8 cellular contexts compared by ENCODE assay signal in the genomic region with DNA sequence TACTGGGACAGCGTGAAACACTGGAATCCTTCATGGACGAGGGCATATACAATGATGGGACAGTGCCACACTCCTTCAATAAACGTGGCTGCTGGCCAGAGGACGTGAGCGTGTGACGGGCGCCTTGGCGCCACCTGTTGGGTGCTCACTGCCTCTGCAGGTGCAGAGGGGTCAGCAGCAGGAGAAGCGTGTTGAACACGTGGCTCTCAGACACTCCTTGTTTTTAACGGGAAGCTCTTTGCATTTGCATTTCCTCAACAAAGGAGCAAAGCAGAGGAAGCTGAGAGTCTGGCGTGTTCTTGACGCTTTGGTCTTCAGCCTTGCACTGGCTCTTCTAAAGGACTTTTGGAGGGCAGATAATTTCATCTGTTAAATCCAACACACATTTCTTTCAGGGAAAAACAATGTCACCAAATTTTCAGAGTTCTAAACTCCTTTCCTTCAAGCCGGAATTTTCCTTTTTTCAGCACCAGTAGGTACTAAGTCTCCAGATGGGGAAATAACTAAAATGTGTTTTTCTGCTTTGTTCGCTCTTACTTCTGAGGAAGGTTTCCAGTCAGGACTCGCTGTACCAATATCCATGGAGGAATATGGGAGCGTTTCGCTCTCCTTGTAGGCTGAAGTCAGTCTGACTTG. TPM values are rescaled to one million over a fixed set of nuclear protein-coding genes. Genes with fewer than 3 reads are reported as not detected.
A peak's percentile ranks its signal among the peaks of the same experiment; 100 is the strongest.
DNase-seq lines count a peak whose midpoint lies in the region; ATAC-seq, FAIRE-seq and TF ChIP-seq lines count a peak whose summit lies in the region.

No MANE protein-coding gene starts in this region.

- H3K36me3 ChIP-seq in Loucy (ENCODE audit: insufficient read depth, low read length) (peaks cover 23% of the 10 kb centered on the region; the same call in 1 of the 2 replicates), SJCRH30 (0 out of 2 replicates have a peak, but pooled peaks cover 2% of the 10 kb centered on the region), suprapubic skin (peaks cover 40% of the 10 kb centered on the region)

- peaks cover 16% of the 10 kb centered on the region for H3K79me2 ChIP-seq in Loucy (ENCODE audit: insufficient read depth, low read length)

- peak overlapping the region; percentile 29 for H3K4me2 ChIP-seq in Loucy (ENCODE audit: low read depth, low read length, poor library complexity, severe bottlenecking)

- H3K9me2 ChIP-seq in Loucy (replicated peaks; ENCODE audit: low read depth, low read length) = no peaks in the 10 kb centered on the region

- H3K4me1 ChIP-seq in Loucy (ENCODE audit: insufficient read depth, low read length, poor library complexity, severe bottlenecking) (peaks cover 12% of the 10 kb centered on the region), SJCRH30 (no peaks in the 10 kb centered on the region), suprapubic skin (peaks cover 45% of the 10 kb centered on the region)

- H3K9me3 ChIP-seq in Loucy (ENCODE audit: insufficient read depth, low read depth, low read length) = no peaks in the 10 kb centered on the region
- H3K9me3 ChIP-seq in SJCRH30 (replicated peaks) = no peaks in the 10 kb centered on the region
- H3K9me3 ChIP-seq in suprapubic skin = no peaks in the 10 kb centered on the region

- H3F3A ChIP-seq in Loucy (ENCODE audit: low read depth) = peaks cover 19% of the 10 kb centered on the region

- in situ Hi-C loops in G401 (cut with HindIII; ENCODE audit: low sequenced_read_pairs) = no loop called here

- 29% methylated on average over 18 of the region's 18 CpGs for WGBS in suprapubic skin

- H3K27ac ChIP-seq in SJCRH30 = no peak overlapping the region
- peak overlapping the region; percentile 59 for H3K27ac ChIP-seq in suprapubic skin

- ATAC-seq in omental fat pad (ENCODE audit: low FRiP score) = peak; percentile 50
- no peak for ATAC-seq in GM19452 (IDR thresholded peaks at IDR 0.05; ENCODE audit: unreplicated experiment)

- TF ChIP-seq EP300 in suprapubic skin (IDR thresholded peaks at IDR 0.05) = no peak

- no peak overlapping the region for H2AFZ ChIP-seq in Loucy (ENCODE audit: low read length)

- peaks cover 9% of the 10 kb centered on the region for H4K20me1 ChIP-seq in Loucy (ENCODE audit: insufficient read depth, low read length, poor library complexity, severe bottlenecking)

- no peak overlapping the region for H3K9ac ChIP-seq in Loucy (ENCODE audit: low read depth, low read length, poor library complexity, severe bottlenecking)

- H3K4me3 ChIP-seq in Loucy (ENCODE audit: low read length, poor library complexity, severe bottlenecking) = no peak overlapping the region
- no peak overlapping the region for H3K4me3 ChIP-seq in SJCRH30
- H3K4me3 ChIP-seq in suprapubic skin = no peak overlapping the region

- H3K27me3 ChIP-seq in Loucy (ENCODE audit: insufficient read depth, low read length, poor library complexity, severe bottlenecking) = no peaks in the 10 kb centered on the region
- H3K27me3 ChIP-seq in SJCRH30 = no peaks in the 10 kb centered on the region
- H3K27me3 ChIP-seq in suprapubic skin = no peaks in the 10 kb centered on the region

- no peak for FAIRE-seq in frontal cortex (lab: Jason Lieb, UNC)

- DNase-seq in G401 (ENCODE audit: low spot score) (peak; percentile 83), SJCRH30 (peak; percentile 57 to 67), frontal cortex (ENCODE audit: low spot score in 2 of 2) (peak; percentile 83 to 87), omental fat pad (ENCODE audit: low spot score) (peak; percentile 52), suprapubic skin (ENCODE audit: low spot score in 2 of 2) (peak in 1 of 2 donors; percentile 89)
- peak; percentile 46 for DNase-seq in activated gamma-delta T cell treated with anti-CD3 and anti-CD28 coated beads, Interleukin-2, amount 50 U/mL, for 16 hours (ENCODE audit: low read depth)

- TF ChIP-seq POLR2A in suprapubic skin (IDR thresholded peaks at IDR 0.05) = no peak

- TF ChIP-seq CTCF in Loucy (conservative IDR thresholded peaks at IDR 0.05; ENCODE audit: low read length) (peak; percentile 93), omental fat pad (IDR thresholded peaks at IDR 0.05) (peak in 2 of 3 donors; percentile 27 to 91), suprapubic skin (IDR thresholded peaks at IDR 0.05) (peak; percentile 88 to 95)

RNA-seq across cellular contexts. Expression of a gene that starts 2.9 kb away (rescaled TPM):
- 98.5 and 102 TPM in 2 replicates for total RNA-seq in G401 (2014; rRNA removed; shearing (Covaris generic))
- total RNA-seq in SJCRH30 (2014; rRNA removed; shearing (Covaris generic)) = 21.4 and 22.0 TPM in 2 replicates
- total RNA-seq in frontal cortex = 20.8 TPM
- total RNA-seq in omental fat pad = 10 to 100 TPM; 18.7 to 28.5 (median 23.5) TPM
- total RNA-seq in suprapubic skin = 10 to 100 TPM; 27.7 to 58.2 (median 47.8) TPM

RNA-seq across cellular contexts. Expression of a gene that starts 41.2 kb away (rescaled TPM):
- total RNA-seq in G401 (2014; rRNA removed; shearing (Covaris generic)) = 55.9 and 107 TPM in 2 replicates
- total RNA-seq in SJCRH30 (2014; rRNA removed; shearing (Covaris generic)) = 62.0 and 83.3 TPM in 2 replicates
- 103 TPM for total RNA-seq in frontal cortex
- total RNA-seq in omental fat pad = 100 to 1,000 TPM; 124 to 245 (median 174) TPM
- 100 to 1,000 TPM; 225 to 475 (median 263) TPM for total RNA-seq in suprapubic skin
